ENCODE assay signal across 23 cellular contexts in the genomic region with DNA sequence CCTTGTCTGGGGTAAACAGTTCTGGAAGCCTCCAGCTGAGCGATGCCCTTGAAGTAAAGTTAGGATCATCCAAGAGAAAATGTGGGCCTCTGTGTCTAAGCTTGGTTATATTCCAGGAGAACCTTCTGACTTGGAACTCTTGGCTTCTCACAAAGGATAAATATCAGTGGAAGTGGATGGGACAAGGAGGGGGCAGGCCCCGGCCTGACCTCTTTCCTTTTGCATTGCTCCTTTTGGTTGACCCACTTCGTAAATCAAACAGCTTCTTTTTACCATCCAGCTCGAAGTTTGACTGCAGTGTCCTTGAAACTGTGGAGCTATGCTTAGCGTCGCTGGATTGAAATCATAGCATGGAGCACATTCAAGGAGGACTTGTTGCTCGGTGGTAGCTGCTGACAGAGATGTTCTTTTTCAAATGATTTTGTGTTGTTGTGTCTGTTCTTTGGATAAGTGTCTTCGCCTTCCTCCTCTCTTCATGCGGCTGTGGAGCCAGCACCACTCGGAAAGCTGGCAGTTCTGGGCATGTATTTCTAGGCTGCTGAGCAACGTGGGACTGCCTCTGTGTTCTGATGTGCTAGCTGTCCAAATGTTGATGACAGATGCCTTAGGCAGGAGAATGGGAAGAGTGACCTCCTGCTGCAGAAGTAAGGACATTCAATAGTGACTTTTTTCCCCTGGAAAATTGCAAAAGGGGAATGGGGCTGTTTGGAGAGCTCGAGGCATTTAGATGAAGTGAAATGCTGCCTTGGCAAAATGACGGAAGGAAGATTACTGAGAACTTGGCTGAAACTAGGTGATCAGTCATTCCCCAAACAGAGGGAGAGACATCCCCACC. TPM values are rescaled to one million over a fixed set of nuclear protein-coding genes. Genes with fewer than 3 reads are reported as not detected.
DNase-seq lines count a peak whose midpoint lies in the region; ATAC-seq and TF ChIP-seq lines count a peak whose summit lies in the region.
"Had no signal": no experiment of that assay in that cellular context is flagged by ENCODE, and none has a peak within 500 bp of the region (broad histone marks: within the 10 kb centered on the region; RNA-seq: fewer than 3 reads in every experiment).

No MANE protein-coding gene starts in this region.

- no peak overlapping the region for H3K4me3 Mint-ChIP-seq in stimulated activated effector memory CD8-positive, alpha-beta T cell treated with anti-CD3 and anti-CD28 coated beads, Interleukin-12 subunit alpha, Interleukin-12 subunit beta, amount 100 ng/mL, for 72 hours
- H3K4me3 Mint-ChIP-seq: activated naive CD4-positive, alpha-beta T cell treated with anti-CD3 and anti-CD28 coated beads for 36 hours had no signal

- H3K27ac Mint-ChIP-seq in stimulated activated effector memory CD8-positive, alpha-beta T cell treated with anti-CD3 and anti-CD28 coated beads, Interleukin-12 subunit alpha, Interleukin-12 subunit beta, amount 100 ng/mL, for 72 hours: peak overlapping the region; percentile 36
- H3K27ac Mint-ChIP-seq: activated naive CD4-positive, alpha-beta T cell treated with anti-CD3 and anti-CD28 coated beads for 36 hours had no signal

- H3K9me3 ChIP-seq in SK-N-MC (ENCODE audit: low read depth, low read length): no peaks in the 10 kb centered on the region
- H3K9me3 ChIP-seq in ectodermal cell (ENCODE audit: control insufficient read depth, low read length): no peaks in the 10 kb centered on the region
- no peaks in the 10 kb centered on the region for H3K9me3 ChIP-seq in thyroid gland
- H3K9me3 ChIP-seq: Peyer's patch had no signal

- H3K27ac ChIP-seq in SK-N-MC: no peak overlapping the region
- H3K27ac ChIP-seq in ectodermal cell (ENCODE audit: insufficient read depth, low read depth, low read length, poor library complexity, severe bottlenecking): peak overlapping the region; percentile 13
- no peak overlapping the region for H3K27ac ChIP-seq in thyroid gland
- H3K27ac ChIP-seq: epithelial cell of prostate, Peyer's patch had no signal

- H3K27me3 ChIP-seq in ectodermal cell (ENCODE audit: control insufficient read depth, insufficient read depth, low read length, poor library complexity, severe bottlenecking) (no peaks in the 10 kb centered on the region), thyroid gland (no peaks in the 10 kb centered on the region)
- H3K27me3 ChIP-seq: Peyer's patch had no signal

- H3K36me3 Mint-ChIP-seq in stimulated activated effector memory CD8-positive, alpha-beta T cell treated with anti-CD3 and anti-CD28 coated beads, Interleukin-12 subunit alpha, Interleukin-12 subunit beta, amount 100 ng/mL, for 72 hours: peaks cover 20% of the 10 kb centered on the region

- H3K36me3 ChIP-seq in SK-N-MC (ENCODE audit: insufficient read depth, low read length): peaks cover 7% of the 10 kb centered on the region; the same call in 1 of the 2 replicates
- no peaks in the 10 kb centered on the region for H3K36me3 ChIP-seq in ectodermal cell (ENCODE audit: control insufficient read depth, insufficient read depth, low read length)
- no peaks in the 10 kb centered on the region for H3K36me3 ChIP-seq in thyroid gland

- H3K4me3 ChIP-seq in SK-N-MC (no peak overlapping the region), ectodermal cell (ENCODE audit: insufficient read depth, low read depth, low read length) (no peak overlapping the region), thyroid gland (replicated peaks in 1 of 3) (no peak overlapping the region)
- H3K4me3 ChIP-seq: GM12878, Peyer's patch had no signal

- no peak for TF ChIP-seq CTCF in thyroid gland (IDR thresholded peaks at IDR 0.05)

- intact Hi-C loops in thyroid gland (cut with DNase I): no loop called here

- peaks cover 22% of the 10 kb centered on the region for H3K4me1 ChIP-seq in ectodermal cell (ENCODE audit: control insufficient read depth, insufficient read depth, low read length)
- H3K4me1 ChIP-seq in thyroid gland: peaks cover 12 to 24% of the 10 kb centered on the region in 2 donors

- no peak for TF ChIP-seq POLR2A in thyroid gland (IDR thresholded peaks at IDR 0.05)

- H3K9ac ChIP-seq in SK-N-MC (ENCODE audit: insufficient read length): peak overlapping the region; percentile 33

- DNase-seq in SK-N-MC (ENCODE audit: low read depth, low spot score) (no peak), medulla oblongata (ENCODE audit: extremely low spot score) (peak; percentile 76), thyroid gland (no peak), retina (no peak), AG20443 (ENCODE audit: low spot score) (no peak)
- DNase-seq in stimulated activated effector memory CD8-positive, alpha-beta T cell treated with anti-CD3 and anti-CD28 coated beads, Interleukin-12 subunit alpha, Interleukin-12 subunit beta, amount 100 ng/mL, for 72 hours (ENCODE audit: low spot score in 2 of 2): no peak
- DNase-seq: activated CD8-positive, alpha-beta memory T cell treated with anti-CD3 and anti-CD28 coated beads, Interleukin-2, amount 50 U/mL, for 48 hours; activated naive CD4-positive, alpha-beta T cell treated with anti-CD3 and anti-CD28 coated beads for 36 hours; HCEC 1CT; Kasumi-1; naive thymus-derived CD8-positive, alpha-beta T cell; NCI-H1694; NCI-H526 treated with DMSO at 0.1 percent for 48 hours; Peyer's patch; stimulated activated naive CD8-positive, alpha-beta T cell treated with anti-CD3 and anti-CD28 coated beads, Interleukin-15, Interleukin-2, amounts not matched to agents 100 U/mL and 50 U/mL, for 24 hours; T-helper 1 cell had no signal

- ATAC-seq in stimulated activated effector memory CD8-positive, alpha-beta T cell treated with anti-CD3 and anti-CD28 coated beads, Interleukin-12 subunit alpha, Interleukin-12 subunit beta, amount 100 ng/mL, for 72 hours: no peak
- no peak for ATAC-seq in HG03354 (IDR thresholded peaks at IDR 0.05; ENCODE audit: poor library complexity, severe bottlenecking, unreplicated experiment)
- ATAC-seq: GM12878; naive thymus-derived CD8-positive, alpha-beta T cell; stimulated activated naive CD8-positive, alpha-beta T cell treated with anti-CD3 and anti-CD28 coated beads, Interleukin-15, Interleukin-2, amounts not matched to agents 100 U/mL and 50 U/mL, for 24 hours had no signal

- H3K9me3 Mint-ChIP-seq in stimulated activated effector memory CD8-positive, alpha-beta T cell treated with anti-CD3 and anti-CD28 coated beads, Interleukin-12 subunit alpha, Interleukin-12 subunit beta, amount 100 ng/mL, for 72 hours: no peaks in the 10 kb centered on the region
- H3K9me3 Mint-ChIP-seq: activated naive CD4-positive, alpha-beta T cell treated with anti-CD3 and anti-CD28 coated beads for 36 hours; naive thymus-derived CD8-positive, alpha-beta T cell had no signal

- WGBS in ectodermal cell, 2 experiments: 87 to 90% methylated on average over 13 of the region's 13 CpGs
- 67 to 68% methylated on average over 13 of the region's 13 CpGs for WGBS in thyroid gland, 2 donors

- H3K4me1 Mint-ChIP-seq in stimulated activated effector memory CD8-positive, alpha-beta T cell treated with anti-CD3 and anti-CD28 coated beads, Interleukin-12 subunit alpha, Interleukin-12 subunit beta, amount 100 ng/mL, for 72 hours: peaks cover 80% of the 10 kb centered on the region

RNA-seq across cellular contexts. Expression of a gene that starts 4.5 kb away (rescaled TPM):
- polyA plus RNA-seq in ectodermal cell (2013, experiment 1 of 4): 63.6 TPM
- polyA plus RNA-seq in ectodermal cell (2013, experiment 2 of 4): 61.8 TPM
- polyA plus RNA-seq in ectodermal cell (2013, experiment 3 of 4): 40.1 TPM
- polyA plus RNA-seq in ectodermal cell (2013, experiment 4 of 4): 44.1 TPM
- total RNA-seq in thyroid gland: 10 to 100 TPM; 25.1 to 51.6 (median 31.2) TPM

RNA-seq across cellular contexts. Expression of a gene that starts 30.7 kb away (rescaled TPM):
- polyA plus RNA-seq in ectodermal cell (2013, experiment 1 of 4): 53.5 TPM
- polyA plus RNA-seq in ectodermal cell (2013, experiment 2 of 4): 60.4 TPM
- polyA plus RNA-seq in ectodermal cell (2013, experiment 3 of 4): 38.1 TPM
- polyA plus RNA-seq in ectodermal cell (2013, experiment 4 of 4): 40.8 TPM
- total RNA-seq in thyroid gland: 10 to 100 TPM; 10.7 to 20.0 (median 16.2) TPM

RNA-seq across cellular contexts. Expression of a gene that starts 41.7 kb away (rescaled TPM):
- 228 TPM for polyA plus RNA-seq in ectodermal cell (2013, experiment 1 of 4)
- polyA plus RNA-seq in ectodermal cell (2013, experiment 2 of 4): 234 TPM
- 197 TPM for polyA plus RNA-seq in ectodermal cell (2013, experiment 3 of 4)
- 220 TPM for polyA plus RNA-seq in ectodermal cell (2013, experiment 4 of 4)
- 100 to 1,000 TPM; 108 to 322 (median 141) TPM for total RNA-seq in thyroid gland

RNA-seq across cellular contexts. Expression of a gene that starts 48.9 kb away (rescaled TPM):
- not detected for polyA plus RNA-seq in ectodermal cell (2013, experiment 1 of 4)
- polyA plus RNA-seq in ectodermal cell (2013, experiment 2 of 4): not detected
- polyA plus RNA-seq in ectodermal cell (2013, experiment 3 of 4): not detected
- polyA plus RNA-seq in ectodermal cell (2013, experiment 4 of 4): not detected
- not detected for total RNA-seq in thyroid gland
- total RNA-seq: activated naive CD4-positive, alpha-beta T cell treated with anti-CD3 and anti-CD28 coated beads for 36 hours; bronchial epithelial cell; Daoy; naive thymus-derived CD8-positive, alpha-beta T cell had no signal
- polyA plus RNA-seq: BJ had no signal
